In genomic region chr10:71597821-71598498, GRCh38 we compare ENCODE assay signal across 9 cellular contexts.
A peak's percentile ranks its signal among the peaks of the same experiment; 100 is the strongest.
DNase-seq lines count a peak whose midpoint lies in the region; ATAC-seq and TF ChIP-seq lines count a peak whose summit lies in the region.
"Had no signal": no experiment of that assay in that cellular context is flagged by ENCODE, and none has a peak within 500 bp of the region (broad histone marks: within the 10 kb centered on the region; RNA-seq: fewer than 3 reads in every experiment).

No MANE protein-coding gene starts in this region.

- TF ChIP-seq CTCF in esophagus muscularis mucosa (IDR thresholded peaks at IDR 0.05) (no peak), neutrophil (IDR thresholded peaks at IDR 0.05) (no peak), endodermal cell (conservative IDR thresholded peaks at IDR 0.05) (no peak)

- peaks cover 17 to 25% (median 24%) of the 10 kb centered on the region in 4 donors for H3K4me1 ChIP-seq in esophagus muscularis mucosa
- H3K4me1 ChIP-seq in neutrophil (ENCODE audit: control insufficient read depth in 1 of 2, insufficient read depth in 1 of 2, low read depth in 1 of 2, low read length in 1 of 2) = peaks cover 13 to 18% of the 10 kb centered on the region in 2 experiments
- no peaks in the 10 kb centered on the region for H3K4me1 ChIP-seq in endodermal cell (ENCODE audit: control insufficient read depth, insufficient read depth, low read length)

- no peak overlapping the region for H3K9ac ChIP-seq in endodermal cell (ENCODE audit: extremely low read depth, low read length, poor library complexity, severe bottlenecking)

- no peaks in the 10 kb centered on the region for H3K9me3 ChIP-seq in esophagus muscularis mucosa
- H3K9me3 ChIP-seq in neutrophil = no peaks in the 10 kb centered on the region
- H3K9me3 ChIP-seq in endodermal cell (ENCODE audit: control insufficient read depth, low read length) = no peaks in the 10 kb centered on the region
- H3K9me3 ChIP-seq: thoracic aorta had no signal

- no peak overlapping the region for H3K4me3 Mint-ChIP-seq in endodermal cell

- no peaks in the 10 kb centered on the region for H3K4me1 Mint-ChIP-seq in endodermal cell

- no peaks in the 10 kb centered on the region for H3K9me3 Mint-ChIP-seq in endodermal cell

- no peaks in the 10 kb centered on the region for H3K27me3 ChIP-seq in esophagus muscularis mucosa
- no peaks in the 10 kb centered on the region for H3K27me3 ChIP-seq in neutrophil
- H3K27me3 ChIP-seq in endodermal cell (ENCODE audit: control insufficient read depth, insufficient read depth, low read length, poor library complexity, severe bottlenecking) = no peaks in the 10 kb centered on the region

- peak overlapping the region; percentile 66 to 77 (median 72) for H3K27ac ChIP-seq in esophagus muscularis mucosa (replicated peaks in 1 of 4)
- H3K27ac ChIP-seq in neutrophil = peak overlapping the region; percentile 91
- no peak overlapping the region for H3K27ac ChIP-seq in endodermal cell (ENCODE audit: low read depth, low read length)

- no peak overlapping the region for H3K27ac Mint-ChIP-seq in endodermal cell

- H3K27me3 Mint-ChIP-seq in endodermal cell (ENCODE audit: insufficient read depth) = no peaks in the 10 kb centered on the region

- WGBS in esophagus muscularis mucosa = 61% methylated on average over 10 of the region's 12 CpGs
- 89 to 94% methylated on average over 7 to 12 of the region's 12 CpGs for WGBS in endodermal cell (ENCODE audit: insufficient coverage in 1 of 2, insufficient read length in 1 of 2), 2 experiments

- no peak for ATAC-seq in GM19467 (IDR thresholded peaks at IDR 0.05; ENCODE audit: unreplicated experiment)

- no peaks in the 10 kb centered on the region for H3K36me3 Mint-ChIP-seq in endodermal cell (ENCODE audit: low read depth)

- no peak overlapping the region for H3K4me3 ChIP-seq in esophagus muscularis mucosa
- peak overlapping the region in 1 of 2 experiments; percentile 35 for H3K4me3 ChIP-seq in neutrophil (ENCODE audit: low read depth in 1 of 2, low read length in 1 of 2)
- no peak overlapping the region for H3K4me3 ChIP-seq in endodermal cell (ENCODE audit: low read length)
- H3K4me3 ChIP-seq: thoracic aorta had no signal

- H3K36me3 ChIP-seq in esophagus muscularis mucosa = no peaks in the 10 kb centered on the region
- no peaks in the 10 kb centered on the region for H3K36me3 ChIP-seq in neutrophil
- H3K36me3 ChIP-seq in endodermal cell (ENCODE audit: control insufficient read depth, insufficient read depth, low read length) = no peaks in the 10 kb centered on the region
- H3K36me3 ChIP-seq: thoracic aorta had no signal

- TF ChIP-seq POLR2A in esophagus muscularis mucosa (IDR thresholded peaks at IDR 0.05; ENCODE audit: low read depth) = no peak

- peak in 9 of 14 donors; percentile 4 to 77 (median 69) for DNase-seq in C1 segment of cervical spinal cord (lab: John Stamatoyannopoulos, UW)
- peak; percentile 77 for DNase-seq in NOMO-1 treated with dmso at 0.1 percent for 144 hours (lab: John Stamatoyannopoulos, UW; ENCODE audit: unreplicated experiment)
- DNase-seq in esophagus muscularis mucosa (ENCODE audit: extremely low spot score) = no peak
- no peak for DNase-seq in NK-92 (lab: John Stamatoyannopoulos, UW; ENCODE audit: unreplicated experiment)
- DNase-seq in activated CD4-positive, alpha-beta T cell treated with anti-CD3 and anti-CD28 coated beads, Interleukin-2, amount 50 U/mL, for 48 hours = no peak
- no peak for DNase-seq in endodermal cell

- TF ChIP-seq EP300 in esophagus muscularis mucosa (IDR thresholded peaks at IDR 0.05) = no peak

- intact Hi-C loops in esophagus muscularis mucosa (cut with DNase I) = no loop called here

Comparison
In these comparisons a context has a peak if more than half of its experiments do, and no peak if none do; other contexts are left out.
1. DNase-seq: peak in C1 segment of cervical spinal cord (9 of 14) and NOMO-1 treated with dmso at 0.1 percent for 144 hours (single experiment); none in esophagus muscularis mucosa (single experiment), NK-92 (single experiment), activated CD4-positive, alpha-beta T cell treated with anti-CD3 and anti-CD28 coated beads, Interleukin-2, amount 50 U/mL, for 48 hours (0 of 2) and endodermal cell (single experiment).